Comparison of ENCODE assay signal across 10 cellular contexts in genomic region chr16:67959520-67959919, GRCh38. TPM values are rescaled to one million over a fixed set of nuclear protein-coding genes. Genes with fewer than 3 reads are reported as not detected.
A peak's percentile ranks its signal among the peaks of the same experiment; 100 is the strongest.
DNase-seq lines count a peak whose midpoint lies in the region; ATAC-seq and TF ChIP-seq lines count a peak whose summit lies in the region.
"Had no signal": no experiment of that assay in that cellular context is flagged by ENCODE, and none has a peak within 500 bp of the region (broad histone marks: within the 10 kb centered on the region; RNA-seq: fewer than 3 reads in every experiment).

No MANE protein-coding gene starts in this region.

- H2AFZ ChIP-seq in osteoblast (ENCODE audit: low read length): no peak overlapping the region

- intact Hi-C loops in vagina (cut with DNase I): no loop called here

- H3K4me1 ChIP-seq in osteoblast (ENCODE audit: insufficient read depth, low read length) (peaks cover 20% of the 10 kb centered on the region), vagina (peaks cover 54% of the 10 kb centered on the region)

- H3K27me3 ChIP-seq in osteoblast (ENCODE audit: insufficient read depth, low read length): no peaks in the 10 kb centered on the region
- H3K27me3 ChIP-seq in vagina: no peaks in the 10 kb centered on the region

- H3K27ac ChIP-seq in osteoblast (ENCODE audit: low read depth, low read length) (peak overlapping the region; percentile 76), vagina (peak overlapping the region; percentile 63)

- peak overlapping the region; percentile 15 for H3K4me2 ChIP-seq in osteoblast (ENCODE audit: insufficient read depth, low read length)

- peaks cover 88% of the 10 kb centered on the region for H3K36me3 ChIP-seq in osteoblast (ENCODE audit: insufficient read depth, low read length)
- peaks cover 0 to 44% of the 10 kb centered on the region in 2 donors for H3K36me3 ChIP-seq in vagina

- peaks cover 9 to 10% of the 10 kb centered on the region in 2 donors for H3K36me3 Mint-ChIP-seq in activated naive CD4-positive, alpha-beta T cell treated with anti-CD3 and anti-CD28 coated beads, Interleukin-2, amount 50 U/mL, for 72 hours

- H3K79me2 ChIP-seq in osteoblast (ENCODE audit: insufficient read depth, low read length): peaks cover 81% of the 10 kb centered on the region

- H3K9me3 Mint-ChIP-seq in activated naive CD4-positive, alpha-beta T cell treated with anti-CD3 and anti-CD28 coated beads, Interleukin-2, amount 50 U/mL, for 72 hours: no peaks in the 10 kb centered on the region

- no peak for TF ChIP-seq CTCF in foreskin fibroblast (IDR thresholded peaks at IDR 0.05; ENCODE audit: low read depth, low read length)
- TF ChIP-seq CTCF in osteoblast (IDR thresholded peaks at IDR 0.05; ENCODE audit: extremely low read depth, low read depth, low read length): no peak
- TF ChIP-seq CTCF in vagina (IDR thresholded peaks at IDR 0.05): no peak

- H3K9me3 ChIP-seq in osteoblast (ENCODE audit: low read depth, low read length) (no peaks in the 10 kb centered on the region), vagina (no peaks in the 10 kb centered on the region)

- DNase-seq in activated naive CD4-positive, alpha-beta T cell treated with anti-CD3 and anti-CD28 coated beads, Interleukin-2, amount 50 U/mL, for 72 hours (ENCODE audit: low spot score in 2 of 2): no peak
- DNase-seq in activated naive CD4-positive, alpha-beta T cell treated with anti-CD3 and anti-CD28 coated beads, Interleukin-2, amount 50 U/mL, for 16 hours: no peak
- DNase-seq in foreskin fibroblast: peak; percentile 46 to 90
- DNase-seq in osteoblast (ENCODE audit: insufficient read length, low spot score, missing footprints): peak; percentile 99
- DNase-seq in vagina (ENCODE audit: extremely low spot score in 2 of 2): no peak
- no peak for DNase-seq in AML-193 (lab: John Stamatoyannopoulos, UW)
- no peak for DNase-seq in T-helper 9 cell
- no peak for DNase-seq in activated gamma-delta T cell (lab: John Stamatoyannopoulos, UW)
- DNase-seq: NCI-H2227 treated with DMSO at 0.1 percent for 48 hours had no signal

- peaks cover 61% of the 10 kb centered on the region for H4K20me1 ChIP-seq in osteoblast (ENCODE audit: insufficient read depth, low read length)

- H3K4me3 ChIP-seq in foreskin fibroblast (ENCODE audit: low read depth in 1 of 2, low read length in 2 of 2) (no peak overlapping the region), osteoblast (ENCODE audit: insufficient read depth, low read length) (no peak overlapping the region), vagina (no peak overlapping the region)

- TF ChIP-seq POLR2A in vagina (IDR thresholded peaks at IDR 0.05): no peak

- H3K27ac Mint-ChIP-seq in activated naive CD4-positive, alpha-beta T cell treated with anti-CD3 and anti-CD28 coated beads, Interleukin-2, amount 50 U/mL, for 72 hours: peak overlapping the region; percentile 2 to 27

- no peak for ATAC-seq in activated naive CD4-positive, alpha-beta T cell treated with anti-CD3 and anti-CD28 coated beads, Interleukin-2, amount 50 U/mL, for 72 hours

RNA-seq across cellular contexts. Expression of gene SLC12A4, which starts 8.9 kb away (rescaled TPM):
- total RNA-seq in activated naive CD4-positive, alpha-beta T cell treated with anti-CD3 and anti-CD28 coated beads, Interleukin-2, amount 50 U/mL, for 72 hours: 10 to 100 TPM; 37.2 to 64.0 TPM
- total RNA-seq in osteoblast: 79.3 and 82.2 TPM in 2 replicates
- total RNA-seq in vagina: 43.2 TPM

RNA-seq across cellular contexts. Expression of gene LCAT, which starts 15.6 kb away (rescaled TPM):
- total RNA-seq in activated naive CD4-positive, alpha-beta T cell treated with anti-CD3 and anti-CD28 coated beads, Interleukin-2, amount 50 U/mL, for 72 hours: 10 to 100 TPM; 15.7 to 32.5 TPM
- total RNA-seq in osteoblast: 6.9 and 8.8 TPM in 2 replicates
- 33.4 TPM for total RNA-seq in vagina

RNA-seq across cellular contexts. Expression of gene DPEP3, which starts 20.8 kb away (rescaled TPM):
- total RNA-seq in activated naive CD4-positive, alpha-beta T cell treated with anti-CD3 and anti-CD28 coated beads, Interleukin-2, amount 50 U/mL, for 72 hours: under 1 TPM; 0.19 to 0.23 TPM
- total RNA-seq in osteoblast: not detected in 2 replicates
- total RNA-seq in vagina: not detected
- total RNA-seq: glomerular endothelial cell had no signal

RNA-seq across cellular contexts. Expression of gene PSMB10, which starts 22.9 kb away (rescaled TPM):
- total RNA-seq in activated naive CD4-positive, alpha-beta T cell treated with anti-CD3 and anti-CD28 coated beads, Interleukin-2, amount 50 U/mL, for 72 hours: 100 to 1,000 TPM; 156 to 215 TPM
- total RNA-seq in osteoblast: 44.5 and 47.0 TPM in 2 replicates
- 45.2 TPM for total RNA-seq in vagina

RNA-seq across cellular contexts. Expression of gene CTRL, which starts 27.9 kb away (rescaled TPM):
- 1 to 10 TPM; 1.8 to 3.8 TPM for total RNA-seq in activated naive CD4-positive, alpha-beta T cell treated with anti-CD3 and anti-CD28 coated beads, Interleukin-2, amount 50 U/mL, for 72 hours
- total RNA-seq in osteoblast: 0.36 and 0.59 TPM in 2 replicates
- 3.2 TPM for total RNA-seq in vagina

Comparison
In these comparisons a context has a peak if more than half of its experiments do, and no peak if none do; other contexts are left out.
1. DNase-seq: peak in foreskin fibroblast (2 of 2) and osteoblast (single experiment); none in activated naive CD4-positive, alpha-beta T cell treated with anti-CD3 and anti-CD28 coated beads, Interleukin-2, amount 50 U/mL, for 72 hours (0 of 2), activated naive CD4-positive, alpha-beta T cell treated with anti-CD3 and anti-CD28 coated beads, Interleukin-2, amount 50 U/mL, for 16 hours (single experiment), vagina (0 of 2), AML-193 (0 of 2), T-helper 9 cell (single experiment) and activated gamma-delta T cell (single experiment).